Comparison of ENCODE assay signal across 25 cellular contexts in the genomic region with DNA sequence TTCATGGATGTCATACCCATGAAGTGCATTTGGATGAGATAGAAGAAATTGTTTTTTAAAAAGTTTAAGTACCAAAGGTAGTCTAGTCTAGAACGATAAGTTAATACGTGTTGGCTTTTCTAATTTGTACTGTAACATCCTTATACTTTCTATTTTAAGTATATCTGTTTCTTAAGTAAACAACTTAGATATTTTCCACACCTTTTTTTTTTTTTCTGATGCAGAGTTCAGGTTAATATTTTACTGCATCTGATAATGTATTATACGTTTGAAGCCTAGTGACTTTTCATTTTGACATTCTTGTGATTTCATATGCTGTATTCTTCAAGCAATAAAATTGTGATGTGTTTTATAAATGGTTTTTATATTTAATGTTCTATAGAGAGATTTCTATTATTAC.
"Had no signal": no experiment of that assay in that cellular context is flagged by ENCODE, and none has a peak within 500 bp of the region (broad histone marks: within the 10 kb centered on the region; RNA-seq: fewer than 3 reads in every experiment).

No MANE protein-coding gene starts in this region.

- ATAC-seq: activated CD8-positive, alpha-beta memory T cell treated with anti-CD3 and anti-CD28 coated beads, Interleukin-2, amount 10 ng/mL, durations not matched to agents 7 days and 5 days; body of pancreas; WTC11 had no signal

- DNase-seq: activated CD4-positive, alpha-beta T cell treated with anti-CD3 and anti-CD28 coated beads for 48 hours; activated CD4-positive, alpha-beta T cell treated with anti-CD3 and anti-CD28 coated beads, Interleukin-2, amount 50 U/mL, for 48 hours; activated CD4-positive, CD25-positive, alpha-beta regulatory T cell treated with anti-CD3 and anti-CD28 coated beads, Interleukin-2, amount 50 U/mL, for 72 hours; activated CD8-positive, alpha-beta memory T cell treated with anti-CD3 and anti-CD28 coated beads, Interleukin-2, amount 10 ng/mL, durations not matched to agents 7 days and 5 days; activated effector memory CD4-positive, alpha-beta T cell treated with Interleukin-2 at 50 U/mL for 16 hours; activated naive CD4-positive, alpha-beta T cell; activated T-cell treated with anti-CD3 and anti-CD28 coated beads, Interleukin-2, amount 50 U/mL, for 24 hours; aorta; body of pancreas; central memory CD4-positive, alpha-beta T cell; Karpas-422; NCI-H1105 treated with DMSO at 0.1 percent for 48 hours; NCI-H1436 treated with DMSO at 0.1 percent for 48 hours; NCI-H187; NCI-H2081; NCI-H510A treated with DMSO at 0.1 percent for 48 hours; NCI-H69; Peyer's patch; SHP77 had no signal

- H3K27me3 ChIP-seq: body of pancreas, Peyer's patch, SJSA1 had no signal

- H3K4me1 ChIP-seq: Peyer's patch, SJSA1 had no signal

- H3K4me3 ChIP-seq: body of pancreas, Peyer's patch, SJSA1 had no signal

- H3K27ac ChIP-seq: Peyer's patch, SJSA1 had no signal

- H3K27me3 Mint-ChIP-seq: activated CD8-positive, alpha-beta memory T cell treated with anti-CD3 and anti-CD28 coated beads, Interleukin-2, amount 10 ng/mL, durations not matched to agents 7 days and 5 days; activated naive CD4-positive, alpha-beta T cell treated with anti-CD3 and anti-CD28 coated beads, Interleukin-2, amount 50 U/mL, for 24 hours; activated T-cell treated with anti-CD3 and anti-CD28 coated beads, Interleukin-2, amount 50 U/mL, for 24 hours had no signal

- H3K4me3 Mint-ChIP-seq: activated CD8-positive, alpha-beta memory T cell treated with anti-CD3 and anti-CD28 coated beads, Interleukin-2, amount 10 ng/mL, durations not matched to agents 7 days and 5 days; activated naive CD4-positive, alpha-beta T cell treated with anti-CD3 and anti-CD28 coated beads, Interleukin-2, amount 50 U/mL, for 24 hours; activated T-cell treated with anti-CD3 and anti-CD28 coated beads, Interleukin-2, amount 50 U/mL, for 24 hours; activated T-helper 1 cell treated with anti-CD3 and anti-CD28 coated beads, Interleukin-12 subunit alpha, Interleukin-12 subunit beta, Interleukin-2, Interleukin-4 antibody, amounts not matched to agents 30 ng/mL and 10 ng/mL and 1 ng/mL, durations not matched to agents 14 hours and 24 hours and 36 hours; T-helper 1 cell treated with Interleukin-12 subunit alpha and Interleukin-12 subunit beta and Interleukin-4 antibody, amounts not matched to agents 30 μg/mL and 1 μg/mL, for 36 hours; WTC11 had no signal

- H3K9me3 ChIP-seq: body of pancreas, Peyer's patch, SJSA1 had no signal

- FAIRE-seq: bronchial epithelial cell had no signal

- H3K9me3 Mint-ChIP-seq: activated naive CD4-positive, alpha-beta T cell treated with anti-CD3 and anti-CD28 coated beads, Interleukin-2, amount 50 U/mL, for 24 hours; activated T-cell treated with anti-CD3 and anti-CD28 coated beads, Interleukin-2, amount 50 U/mL, for 24 hours; activated T-helper 1 cell treated with anti-CD3 and anti-CD28 coated beads, Interleukin-12 subunit alpha, Interleukin-12 subunit beta, Interleukin-2, Interleukin-4 antibody, amounts not matched to agents 30 ng/mL and 10 ng/mL and 1 ng/mL, durations not matched to agents 14 hours and 24 hours and 36 hours; T-helper 1 cell treated with Interleukin-12 subunit alpha and Interleukin-12 subunit beta and Interleukin-4 antibody, amounts not matched to agents 30 μg/mL and 1 μg/mL, for 36 hours had no signal

- H3K27ac Mint-ChIP-seq: activated CD8-positive, alpha-beta memory T cell treated with anti-CD3 and anti-CD28 coated beads, Interleukin-2, amount 10 ng/mL, durations not matched to agents 7 days and 5 days; activated naive CD4-positive, alpha-beta T cell treated with anti-CD3 and anti-CD28 coated beads, Interleukin-2, amount 50 U/mL, for 24 hours; activated T-cell treated with anti-CD3 and anti-CD28 coated beads, Interleukin-2, amount 50 U/mL, for 24 hours; activated T-helper 1 cell treated with anti-CD3 and anti-CD28 coated beads, Interleukin-12 subunit alpha, Interleukin-12 subunit beta, Interleukin-2, Interleukin-4 antibody, amounts not matched to agents 30 ng/mL and 10 ng/mL and 1 ng/mL, durations not matched to agents 14 hours and 24 hours and 36 hours; T-helper 1 cell treated with Interleukin-12 subunit alpha and Interleukin-12 subunit beta and Interleukin-4 antibody, amounts not matched to agents 30 μg/mL and 1 μg/mL, for 36 hours; WTC11 had no signal
